ENCODE assay signal across 9 cellular contexts in the genomic region with DNA sequence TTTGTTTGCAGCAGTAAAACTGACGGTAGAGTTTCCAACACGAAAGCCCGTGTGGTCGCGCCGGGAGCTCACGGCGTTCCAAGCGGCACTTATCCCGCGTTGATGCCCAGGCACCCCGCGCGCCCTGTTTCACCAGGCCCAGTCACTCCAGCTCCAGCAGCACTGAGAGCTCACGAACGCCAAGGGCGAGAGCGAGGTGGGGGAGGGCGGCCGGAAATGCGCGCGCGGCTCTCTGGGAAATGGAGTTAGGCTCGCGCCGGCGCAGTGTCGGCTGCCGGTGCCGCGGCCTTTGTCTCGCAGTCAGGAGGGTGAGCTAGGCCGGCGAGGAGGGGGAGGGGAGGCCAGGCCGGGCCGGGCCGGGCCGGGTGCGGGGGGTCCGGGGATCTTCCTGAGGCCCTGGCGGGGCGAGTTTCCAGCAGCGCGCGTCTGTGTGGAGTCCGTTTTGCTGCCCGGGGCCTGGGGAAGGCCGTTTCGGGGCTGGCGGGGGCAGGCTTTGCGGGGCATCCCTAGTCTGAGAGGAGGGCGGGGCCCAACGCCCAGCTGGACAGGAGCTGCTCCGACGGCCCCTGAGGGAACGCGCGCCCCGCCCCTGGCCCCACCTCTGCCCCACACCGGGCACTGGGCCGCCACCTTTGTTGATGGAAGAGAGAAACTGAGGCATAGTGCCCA. TPM values are rescaled to one million over a fixed set of nuclear protein-coding genes. Genes with fewer than 3 reads are reported as not detected.
A peak's percentile ranks its signal among the peaks of the same experiment; 100 is the strongest.
DNase-seq lines count a peak whose midpoint lies in the region; ATAC-seq and TF ChIP-seq lines count a peak whose summit lies in the region.
"Had no signal": no experiment of that assay in that cellular context is flagged by ENCODE, and none has a peak within 500 bp of the region (broad histone marks: within the 10 kb centered on the region; RNA-seq: fewer than 3 reads in every experiment).

Gene ZNF135 (plus strand): TSS at position 280 of the 669 bp plus-strand sequence. CDS start 721 bp downstream, outside the sequence.

- 0 to 1% (median 1%) methylated on average over 22 to 62 of the region's 62 CpGs for WGBS in heart left ventricle, 4 donors

- no peaks in the 10 kb centered on the region for H3K27me3 ChIP-seq in adipocyte (replicated peaks; ENCODE audit: control insufficient read depth, insufficient read depth, low read length)
- H3K27me3 ChIP-seq in heart left ventricle, result no peaks in the 10 kb centered on the region

- TF ChIP-seq CTCF in heart left ventricle (IDR thresholded peaks at IDR 0.05), result no peak
- no peak for TF ChIP-seq CTCF in osteocyte (IDR thresholded peaks at IDR 0.05)

- peak within 1 kb of the TSS; percentile 78 for H3K4me3 Mint-ChIP-seq in osteocyte (ENCODE audit: unreplicated experiment)

- TF ChIP-seq POLR2A in heart left ventricle (IDR thresholded peaks at IDR 0.05), result peak in 1 of 2 donors; percentile 31

- ATAC-seq in heart left ventricle, result peak; percentile 95 to 97 (median 97)
- ATAC-seq in GM21737 (IDR thresholded peaks at IDR 0.05; ENCODE audit: unreplicated experiment), result no peak
- no peak for ATAC-seq in GM19463 (IDR thresholded peaks at IDR 0.05; ENCODE audit: unreplicated experiment)

- no peaks in the 10 kb centered on the region for H3K27me3 Mint-ChIP-seq in osteocyte (ENCODE audit: unreplicated experiment)

- H3K9me3 ChIP-seq in adipocyte (ENCODE audit: control insufficient read depth, low read length), result peaks cover 26% of the 10 kb centered on the region
- peaks cover 0 to 52% (median 2%) of the 10 kb centered on the region in 12 donors for H3K9me3 ChIP-seq in heart left ventricle

- H3K4me3 ChIP-seq in adipocyte (ENCODE audit: low read length) (peak within 1 kb of the TSS; percentile 81), heart left ventricle (peak within 1 kb of the TSS; percentile 47 to 95 (median 72))

- intact Hi-C loops in heart left ventricle (cut with DNase I), result loop anchor here in 6 of 10 donors (1.0 to 5.0 kb wide), 5 partner anchors 37 to 57 kb away; partner anchors contain the start of genes ZSCAN18 (in 4 of the 6) and ZNF606 (in 1 of the 6)

- H3K27ac Mint-ChIP-seq in osteocyte (ENCODE audit: unreplicated experiment), result peak within 1 kb of the TSS; percentile 91

- H3K9ac ChIP-seq in adipocyte (ENCODE audit: low read length), result peak within 1 kb of the TSS; percentile 78

- H3K36me3 ChIP-seq in adipocyte (ENCODE audit: control insufficient read depth, insufficient read depth, low read length, severe bottlenecking), result peaks cover 16% of the 10 kb centered on the region
- peaks cover 0 to 25% (median 1%) of the 10 kb centered on the region in 9 donors for H3K36me3 ChIP-seq in heart left ventricle

- peak within 1 kb of the TSS; percentile 78 to 100 (median 95) for H3K27ac ChIP-seq in heart left ventricle
- H3K27ac ChIP-seq: HL-60 had no signal

- peaks cover 7% of the 10 kb centered on the region for H3K4me1 Mint-ChIP-seq in osteocyte (ENCODE audit: unreplicated experiment)

- H3K4me1 ChIP-seq in adipocyte (ENCODE audit: control insufficient read depth, insufficient read depth, low read length) (no peaks in the 10 kb centered on the region), heart left ventricle (peaks cover 0 to 25% (median 11%) of the 10 kb centered on the region in 12 donors)

- H3K9me3 Mint-ChIP-seq in osteocyte (ENCODE audit: unreplicated experiment), result peaks cover 27% of the 10 kb centered on the region

- peaks cover 16% of the 10 kb centered on the region for H3K36me3 Mint-ChIP-seq in osteocyte (ENCODE audit: unreplicated experiment)

- DNase-seq in DMS 273 treated with DMSO at 0.1 percent for 48 hours (lab: John Stamatoyannopoulos, UW), result peak; percentile 73
- peak; percentile 97 for DNase-seq in OCI-M1 (lab: John Stamatoyannopoulos, UW)
- DNase-seq in adipocyte (ENCODE audit: low read depth), result peak; percentile 78
- peak; percentile 93 to 95 (median 94) for DNase-seq in heart left ventricle
- peak; percentile 89 for DNase-seq in osteocyte (ENCODE audit: extremely low spot score, unreplicated experiment)
- peak; percentile 73 for DNase-seq in stromal cell of bone marrow (ENCODE audit: low read depth)

RNA-seq across cellular contexts. Expression of gene ZNF135, which starts in this region (rescaled TPM):
- total RNA-seq in heart left ventricle (1 to 10 TPM; 2.1 to 4.5 (median 3.4) TPM), osteocyte (5.5 and 5.9 TPM in 2 replicates)
- polyA plus RNA-seq in heart left ventricle, result 1 to 10 TPM; 2.0 to 3.9 TPM

Comparison
In these comparisons a context has a peak if more than half of its experiments do, and no peak if none do; other contexts are left out.
1. ATAC-seq: peak in heart left ventricle (4 of 4); none in GM21737 (single experiment) and GM19463 (single experiment).
2. Peak in every context shown above with its lines, with median percentiles within 50 percentile points of each other: DNase-seq.